ENCODE assay signal across 2 cellular contexts in the genomic region with DNA sequence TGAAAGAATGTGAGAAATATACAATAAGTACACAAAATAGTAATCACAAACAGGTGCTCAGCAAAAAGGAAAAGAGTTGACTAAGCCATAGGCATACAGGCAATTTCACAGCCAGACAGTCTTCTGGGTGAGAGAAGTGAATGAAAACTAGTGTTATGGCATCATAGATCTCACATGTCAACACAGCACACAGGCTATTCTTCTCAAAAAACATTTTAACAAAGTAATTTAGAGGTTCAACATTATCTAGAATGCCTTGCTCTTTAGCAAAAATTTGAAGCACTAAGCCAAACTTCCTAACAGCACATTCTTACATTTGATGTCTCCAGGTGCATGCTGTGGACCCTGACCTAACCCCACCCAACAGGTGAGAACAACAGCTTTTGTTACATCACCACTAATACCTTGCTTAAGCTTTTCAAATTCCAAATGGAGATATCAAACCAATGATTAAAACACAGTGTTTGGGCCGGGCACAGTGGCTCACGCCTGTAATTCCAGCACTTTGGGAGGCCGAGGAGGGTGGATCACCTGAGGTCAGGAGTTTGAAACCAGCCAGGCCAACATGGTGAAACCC.
TF ChIP-seq lines count a peak whose summit lies in the region.

No MANE protein-coding gene starts in this region.

TF ChIP-seq in SK-N-SH treated with all-trans-retinoic acid at 6 μM for 48 hours, 23 proteins besides CTCF, POLR2A, EP300 and RAD21:
- TF ChIP-seq ZNF70 (CRISPR knock-in tag; IDR thresholded peaks at IDR 0.05) (no peak), OSR1 (CRISPR knock-in tag; IDR thresholded peaks at IDR 0.05) (no peak), ZC3H10 (CRISPR knock-in tag; IDR thresholded peaks at IDR 0.05) (no peak), TOX (CRISPR knock-in tag; IDR thresholded peaks at IDR 0.05; ENCODE audit: borderline replicate concordance) (no peak), GLIS3 (CRISPR knock-in tag; IDR thresholded peaks at IDR 0.05) (no peak), SNAI2 (CRISPR knock-in tag; IDR thresholded peaks at IDR 0.05) (no peak)
- TF ChIP-seq, protein P1, sequence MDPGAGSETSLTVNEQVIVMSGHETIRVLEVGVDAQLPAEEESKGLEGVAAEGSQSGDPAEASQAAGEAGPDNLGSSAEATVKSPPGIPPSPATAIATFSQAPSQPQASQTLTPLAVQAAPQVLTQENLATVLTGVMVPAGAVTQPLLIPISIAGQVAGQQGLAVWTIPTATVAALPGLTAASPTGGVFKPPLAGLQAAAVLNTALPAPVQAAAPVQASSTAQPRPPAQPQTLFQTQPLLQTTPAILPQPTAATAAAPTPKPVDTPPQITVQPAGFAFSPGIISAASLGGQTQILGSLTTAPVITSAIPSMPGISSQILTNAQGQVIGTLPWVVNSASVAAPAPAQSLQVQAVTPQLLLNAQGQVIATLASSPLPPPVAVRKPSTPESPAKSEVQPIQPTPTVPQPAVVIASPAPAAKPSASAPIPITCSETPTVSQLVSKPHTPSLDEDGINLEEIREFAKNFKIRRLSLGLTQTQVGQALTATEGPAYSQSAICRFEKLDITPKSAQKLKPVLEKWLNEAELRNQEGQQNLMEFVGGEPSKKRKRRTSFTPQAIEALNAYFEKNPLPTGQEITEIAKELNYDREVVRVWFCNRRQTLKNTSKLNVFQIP (CRISPR knock-in tag; IDR thresholded peaks at IDR 0.05; ENCODE audit: borderline replicate concordance, low read depth): no peak

TF ChIP-seq in SK-N-SH, 30 proteins besides CTCF, POLR2A, EP300 and RAD21 (continued from another document):
- TF ChIP-seq NRF1 (IDR thresholded peaks at IDR 0.05; ENCODE audit: low read depth, low read length): no peak
- TF ChIP-seq FOSL2 (IDR thresholded peaks at IDR 0.05; ENCODE audit: borderline replicate concordance, low read depth): no peak
- no peak for TF ChIP-seq SIN3A (IDR thresholded peaks at IDR 0.05; ENCODE audit: borderline replicate concordance, low read depth, low read length)
- TF ChIP-seq, protein P2, sequence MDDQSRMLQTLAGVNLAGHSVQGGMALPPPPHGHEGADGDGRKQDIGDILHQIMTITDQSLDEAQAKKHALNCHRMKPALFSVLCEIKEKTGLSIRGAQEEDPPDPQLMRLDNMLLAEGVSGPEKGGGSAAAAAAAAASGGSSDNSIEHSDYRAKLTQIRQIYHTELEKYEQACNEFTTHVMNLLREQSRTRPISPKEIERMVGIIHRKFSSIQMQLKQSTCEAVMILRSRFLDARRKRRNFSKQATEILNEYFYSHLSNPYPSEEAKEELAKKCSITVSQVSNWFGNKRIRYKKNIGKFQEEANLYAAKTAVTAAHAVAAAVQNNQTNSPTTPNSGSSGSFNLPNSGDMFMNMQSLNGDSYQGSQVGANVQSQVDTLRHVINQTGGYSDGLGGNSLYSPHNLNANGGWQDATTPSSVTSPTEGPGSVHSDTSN (IDR thresholded peaks at IDR 0.05): no peak
- no peak for TF ChIP-seq SMC3 (IDR thresholded peaks at IDR 0.05; ENCODE audit: low read depth, low read length)
- TF ChIP-seq RCOR1 (IDR thresholded peaks at IDR 0.05; ENCODE audit: low read length): no peak
- TF ChIP-seq RXRA (IDR thresholded peaks at IDR 0.05; ENCODE audit: borderline replicate concordance, low read depth): no peak
- no peak for TF ChIP-seq EZH2phosphoT487 (IDR thresholded peaks at IDR 0.05; ENCODE audit: borderline replicate concordance, low read depth)
- TF ChIP-seq, protein P3, sequence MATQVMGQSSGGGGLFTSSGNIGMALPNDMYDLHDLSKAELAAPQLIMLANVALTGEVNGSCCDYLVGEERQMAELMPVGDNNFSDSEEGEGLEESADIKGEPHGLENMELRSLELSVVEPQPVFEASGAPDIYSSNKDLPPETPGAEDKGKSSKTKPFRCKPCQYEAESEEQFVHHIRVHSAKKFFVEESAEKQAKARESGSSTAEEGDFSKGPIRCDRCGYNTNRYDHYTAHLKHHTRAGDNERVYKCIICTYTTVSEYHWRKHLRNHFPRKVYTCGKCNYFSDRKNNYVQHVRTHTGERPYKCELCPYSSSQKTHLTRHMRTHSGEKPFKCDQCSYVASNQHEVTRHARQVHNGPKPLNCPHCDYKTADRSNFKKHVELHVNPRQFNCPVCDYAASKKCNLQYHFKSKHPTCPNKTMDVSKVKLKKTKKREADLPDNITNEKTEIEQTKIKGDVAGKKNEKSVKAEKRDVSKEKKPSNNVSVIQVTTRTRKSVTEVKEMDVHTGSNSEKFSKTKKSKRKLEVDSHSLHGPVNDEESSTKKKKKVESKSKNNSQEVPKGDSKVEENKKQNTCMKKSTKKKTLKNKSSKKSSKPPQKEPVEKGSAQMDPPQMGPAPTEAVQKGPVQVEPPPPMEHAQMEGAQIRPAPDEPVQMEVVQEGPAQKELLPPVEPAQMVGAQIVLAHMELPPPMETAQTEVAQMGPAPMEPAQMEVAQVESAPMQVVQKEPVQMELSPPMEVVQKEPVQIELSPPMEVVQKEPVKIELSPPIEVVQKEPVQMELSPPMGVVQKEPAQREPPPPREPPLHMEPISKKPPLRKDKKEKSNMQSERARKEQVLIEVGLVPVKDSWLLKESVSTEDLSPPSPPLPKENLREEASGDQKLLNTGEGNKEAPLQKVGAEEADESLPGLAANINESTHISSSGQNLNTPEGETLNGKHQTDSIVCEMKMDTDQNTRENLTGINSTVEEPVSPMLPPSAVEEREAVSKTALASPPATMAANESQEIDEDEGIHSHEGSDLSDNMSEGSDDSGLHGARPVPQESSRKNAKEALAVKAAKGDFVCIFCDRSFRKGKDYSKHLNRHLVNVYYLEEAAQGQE (IDR thresholded peaks at IDR 0.05; ENCODE audit: low read depth, low read length): no peak
- TF ChIP-seq, protein P4, sequence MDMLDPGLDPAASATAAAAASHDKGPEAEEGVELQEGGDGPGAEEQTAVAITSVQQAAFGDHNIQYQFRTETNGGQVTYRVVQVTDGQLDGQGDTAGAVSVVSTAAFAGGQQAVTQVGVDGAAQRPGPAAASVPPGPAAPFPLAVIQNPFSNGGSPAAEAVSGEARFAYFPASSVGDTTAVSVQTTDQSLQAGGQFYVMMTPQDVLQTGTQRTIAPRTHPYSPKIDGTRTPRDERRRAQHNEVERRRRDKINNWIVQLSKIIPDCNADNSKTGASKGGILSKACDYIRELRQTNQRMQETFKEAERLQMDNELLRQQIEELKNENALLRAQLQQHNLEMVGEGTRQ (IDR thresholded peaks at IDR 0.05; ENCODE audit: borderline replicate concordance, low read depth, low read length): no peak
- TF ChIP-seq POLR2AphosphoS5 (IDR thresholded peaks at IDR 0.05; ENCODE audit: low read depth, low read length): no peak
- TF ChIP-seq JUND (IDR thresholded peaks at IDR 0.05): no peak
- TF ChIP-seq ELF1 (IDR thresholded peaks at IDR 0.05): no peak
TF ChIP-seq in SK-N-SH: peak in this region for 0.
